ENCODE assay signal across 10 cellular contexts in the genomic region with DNA sequence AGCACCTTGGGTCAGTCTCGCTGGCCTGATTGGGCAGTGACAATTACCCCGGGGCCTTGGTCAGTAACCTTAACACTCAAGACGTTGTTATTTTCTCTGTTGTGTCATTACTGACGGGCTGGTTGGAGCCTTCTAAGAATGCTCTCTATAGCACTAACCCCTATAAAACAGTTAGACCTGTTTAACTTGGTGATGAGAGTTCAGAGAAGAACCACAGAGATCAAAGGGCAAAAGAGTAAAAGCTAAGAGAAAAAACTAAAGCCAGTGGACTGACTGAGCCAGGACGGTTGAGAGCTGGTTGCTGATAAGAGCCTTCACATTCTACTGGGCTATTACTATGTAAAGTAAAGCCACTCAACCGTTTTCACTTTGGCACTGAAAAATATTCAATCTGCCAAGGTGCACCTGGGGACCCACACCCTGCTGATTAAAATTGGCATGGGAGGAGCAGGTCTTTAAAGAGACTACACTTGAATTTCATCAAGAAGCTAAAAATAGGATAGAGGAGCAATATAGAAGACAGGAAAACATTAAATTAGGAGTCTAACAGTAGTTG. TPM values are rescaled to one million over a fixed set of nuclear protein-coding genes. Genes with fewer than 3 reads are reported as not detected.
DNase-seq lines count a peak whose midpoint lies in the region; FAIRE-seq and TF ChIP-seq lines count a peak whose summit lies in the region.
"Had no signal": no experiment of that assay in that cellular context is flagged by ENCODE, and none has a peak within 500 bp of the region (broad histone marks: within the 10 kb centered on the region; RNA-seq: fewer than 3 reads in every experiment).

No MANE protein-coding gene starts in this region.

- no peak for TF ChIP-seq POLR2A in ovary (IDR thresholded peaks at IDR 0.05)

- H3K4me1 ChIP-seq in H9 (ENCODE audit: insufficient read depth, low read length) (peaks cover 3% of the 10 kb centered on the region; the same call in 1 of the 2 replicates), iPS-20b (ENCODE audit: insufficient read depth, low read length) (peaks cover 24% of the 10 kb centered on the region), ovary (ENCODE audit: insufficient read depth) (no peaks in the 10 kb centered on the region)

- no peaks in the 10 kb centered on the region for H4K20me1 ChIP-seq in H9 (ENCODE audit: control insufficient read depth, insufficient read depth, insufficient read length)

- H2AK5ac ChIP-seq in H9 (ENCODE audit: insufficient read length, low read length): no peak overlapping the region

- H3K79me2 ChIP-seq in H9 (ENCODE audit: insufficient read depth, low read length): no peaks in the 10 kb centered on the region

- TF ChIP-seq EP300 in ovary (IDR thresholded peaks at IDR 0.05): no peak

- H2AFZ ChIP-seq in H9 (ENCODE audit: low read length): no peak overlapping the region

- no peak overlapping the region for H3K4me3 ChIP-seq in iPS-20b (ENCODE audit: low read length)
- no peak overlapping the region for H3K4me3 ChIP-seq in ovary

- peak overlapping the region; percentile 80 to 94 (median 81) for H3K27ac Mint-ChIP-seq in H9

- TF ChIP-seq CTCF in H9 (conservative IDR thresholded peaks at IDR 0.05) (no peak), GM13977 (IDR thresholded peaks at IDR 0.05; ENCODE audit: extremely low read depth, insufficient read depth, missing control alignments) (no peak), ovary (IDR thresholded peaks at IDR 0.05) (no peak)

- H3K27me3 ChIP-seq in H9 (ENCODE audit: insufficient read depth, low read length) (no peaks in the 10 kb centered on the region), iPS-20b (ENCODE audit: insufficient read depth, low read length) (no peaks in the 10 kb centered on the region), ovary (no peaks in the 10 kb centered on the region)

- no peaks in the 10 kb centered on the region for H3K36me3 Mint-ChIP-seq in H9 (ENCODE audit: insufficient read depth in 1 of 3, low read depth in 3 of 3)

- peaks cover 23 to 28% of the 10 kb centered on the region in 2 experiments for H3K4me1 Mint-ChIP-seq in H9

- H3K27ac ChIP-seq in H9 (ENCODE audit: insufficient read length, low read depth, low read length) (no peak overlapping the region), iPS-20b (ENCODE audit: low read length) (no peak overlapping the region), ovary (no peak overlapping the region)

- WGBS in H9 (ENCODE audit: extremely low coverage, insufficient read length, low lambda C conversion rate): no CpG with 5 or more reads among the region's 6 CpGs
- WGBS in ovary, 3 donors: 56 to 64% (median 64%) methylated on average over 6 of the region's 6 CpGs

- no peak overlapping the region for H3K4me2 ChIP-seq in H9 (ENCODE audit: insufficient read depth, insufficient read length, low read length)

- H3K36me3 ChIP-seq in iPS-20b (ENCODE audit: insufficient read depth, low read depth, low read length): no peaks in the 10 kb centered on the region
- H3K36me3 ChIP-seq in ovary: no peaks in the 10 kb centered on the region

- H4K5ac ChIP-seq in H9 (ENCODE audit: insufficient read length, low read depth, low read length): no peak overlapping the region

- H2BK12ac ChIP-seq in H9 (ENCODE audit: insufficient read length, low read depth, low read length): no peak overlapping the region

- no peaks in the 10 kb centered on the region for H3K23me2 ChIP-seq in H9 (ENCODE audit: insufficient read length, low read depth, low read length, poor library complexity, severe bottlenecking)

- H4K91ac ChIP-seq in H9 (ENCODE audit: insufficient read length, low read depth, low read length): no peak overlapping the region

- intact Hi-C loops in ovary (cut with DNase I): no loop called here

- H3K9ac ChIP-seq in H9 (ENCODE audit: extremely low read depth, insufficient read length, low read length) (no peak overlapping the region), iPS-20b (ENCODE audit: low read depth, low read length) (peak overlapping the region; percentile 15; the same call in 1 of the 2 replicates)

- no peaks in the 10 kb centered on the region for H3K27me3 Mint-ChIP-seq in H9 (ENCODE audit: low read depth)

- H4K8ac ChIP-seq in H9 (replicated peaks; ENCODE audit: insufficient read length, low read depth, low read length): no peak overlapping the region

- H2BK5ac ChIP-seq in H9 (ENCODE audit: insufficient read length, low read length): no peak overlapping the region

- no peak overlapping the region for H2BK15ac ChIP-seq in H9 (ENCODE audit: low read depth, low read length)

- DNase-seq in H9 (no peak), NCI-H69 (lab: John Stamatoyannopoulos, UW) (peak; percentile 86), GM13977 (ENCODE audit: low spot score) (no peak), ovary (no peak), COLO829 (ENCODE audit: low spot score) (no peak)
- DNase-seq in stimulated activated CD4-positive, alpha-beta T cell treated with anti-CD3 and anti-CD28 coated beads, Interleukin-4, amount 100 ng/mL, for 1 hour: no peak
- DNase-seq: C1 segment of cervical spinal cord; central memory CD4-positive, alpha-beta T cell had no signal

- H3K4ac ChIP-seq in H9 (ENCODE audit: low read depth, low read length): no peak overlapping the region

- in situ Hi-C loops in GM13977 (cut with MboI; ENCODE audit: low pct_unique_long_range_greater_than_20kb, low sequenced_read_pairs, unreplicated experiment): no loop called here

- FAIRE-seq in A204.1 (lab: Jason Lieb, UNC): peak; percentile 29

- H3T11ph ChIP-seq in H9 (ENCODE audit: low read length): no peak overlapping the region

- H3K18ac ChIP-seq in H9 (ENCODE audit: insufficient read length, low read depth, low read length): no peak overlapping the region

- no peaks in the 10 kb centered on the region for H3K79me1 ChIP-seq in H9 (ENCODE audit: insufficient read depth, low read depth, low read length, poor library complexity, severe bottlenecking)

- H3K9me3 ChIP-seq in H9 (ENCODE audit: control insufficient read depth, low read depth, low read length): no peaks in the 10 kb centered on the region
- no peaks in the 10 kb centered on the region for H3K9me3 ChIP-seq in iPS-20b (ENCODE audit: insufficient read depth, low read depth, low read length)
- no peaks in the 10 kb centered on the region for H3K9me3 ChIP-seq in ovary

- H2BK20ac ChIP-seq in H9 (ENCODE audit: low read depth, low read length, poor library complexity, severe bottlenecking): no peak overlapping the region

- no peak overlapping the region for H2BK120ac ChIP-seq in H9 (ENCODE audit: low read depth, low read length, poor library complexity, severe bottlenecking)

- H3K4me3 Mint-ChIP-seq in H9: peak overlapping the region in 1 of 2 experiments; percentile 61; a peak in 2 of 5 replicates

- peaks cover 0 to 3% of the 10 kb centered on the region in 2 experiments; a peak in 2 of 5 replicates for H3K9me3 Mint-ChIP-seq in H9

- H3K23ac ChIP-seq in H9 (ENCODE audit: insufficient read length, low read depth, low read length): no peak overlapping the region

- H3K14ac ChIP-seq in H9 (ENCODE audit: insufficient read depth, low read length): no peak overlapping the region

- no peak overlapping the region for H3K56ac ChIP-seq in H9 (ENCODE audit: insufficient read length, low read depth, low read length)

RNA-seq across cellular contexts. Expression of gene ITGB1, which starts 13.6 kb away (rescaled TPM):
- total RNA-seq in H9 (2021): 223 and 253 TPM in 2 replicates
- total RNA-seq in ovary: 100 to 1,000 TPM; 230 to 350 (median 276) TPM
- 100 to 1,000 TPM; 207 to 517 TPM for polyA plus RNA-seq in ovary
